In the genomic region with DNA sequence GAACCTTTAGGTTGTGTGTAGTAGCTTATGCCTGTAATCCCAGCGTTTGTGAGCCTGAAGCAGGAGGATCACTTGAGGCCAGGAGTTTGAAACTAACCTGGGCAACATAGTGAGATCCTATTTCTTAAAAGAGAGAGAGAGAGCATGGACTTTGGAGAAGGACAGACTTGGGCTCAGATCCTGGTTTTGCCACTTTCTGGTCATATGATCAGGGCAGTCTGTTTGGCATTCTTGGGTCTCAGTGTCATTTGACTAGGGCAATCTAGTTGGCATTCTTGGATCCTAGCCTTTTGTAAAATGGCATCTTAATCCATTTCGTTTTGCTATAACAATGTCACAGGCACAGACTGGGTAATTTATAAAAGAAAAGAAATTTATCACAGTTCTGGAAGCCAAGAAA, we compare ENCODE assay signal across 17 cellular contexts. TPM values are rescaled to one million over a fixed set of nuclear protein-coding genes. Genes with fewer than 3 reads are reported as not detected.
DNase-seq lines count a peak whose midpoint lies in the region; ATAC-seq, FAIRE-seq and TF ChIP-seq lines count a peak whose summit lies in the region.
"Had no signal": no experiment of that assay in that cellular context is flagged by ENCODE, and none has a peak within 500 bp of the region (broad histone marks: within the 10 kb centered on the region; RNA-seq: fewer than 3 reads in every experiment).

No MANE protein-coding gene starts in this region.

- peaks cover 0 to 3% of the 10 kb centered on the region in 2 experiments; a peak in 1 of 5 replicates for H3K36me3 ChIP-seq in HepG2 (replicated peaks in 1 of 2; ENCODE audit: control insufficient read depth in 1 of 2, insufficient read depth in 2 of 2, low read length in 2 of 2)
- no peaks in the 10 kb centered on the region for H3K36me3 ChIP-seq in gastrocnemius medialis
- H3K36me3 ChIP-seq in subcutaneous abdominal adipose tissue (ENCODE audit: control insufficient read depth in 5 of 5, insufficient read depth in 5 of 5, low read length in 5 of 5), result no peaks in the 10 kb centered on the region
- no peaks in the 10 kb centered on the region for H3K36me3 ChIP-seq in SK-N-SH (replicated peaks in 1 of 2; ENCODE audit: control insufficient read depth in 1 of 2, insufficient read depth in 2 of 2, low read length in 1 of 2)

- peak; percentile 28 for FAIRE-seq in HepG2 (lab: Jason Lieb, UNC)
- FAIRE-seq: H1 had no signal

- no peak for TF ChIP-seq CTCF in HepG2 (CRISPR knock-in tag; IDR thresholded peaks at IDR 0.05)
- TF ChIP-seq CTCF in gastrocnemius medialis (IDR thresholded peaks at IDR 0.05 in 4 of 5, conservative IDR thresholded peaks at IDR 0.05 in 1 of 5), result no peak
- no peak for TF ChIP-seq CTCF in SK-N-SH (IDR thresholded peaks at IDR 0.05)

- POLR2A ChIA-PET in HepG2 (lab: Yijun Ruan, JAX) (interaction anchor here (1.7 kb wide), 1 partner anchor 17 kb away, joined by 5 read pairs; no protein-coding TSS in a partner anchor), SK-N-SH (lab: Yijun Ruan, JAX) (no interaction called here)
- POLR2A ChIA-PET in naive thymus-derived CD8-positive, alpha-beta T cell (lab: Charles Lee), result no interaction called here

- H3K9me2 ChIP-seq in SK-N-SH, result no peaks in the 10 kb centered on the region

- no peaks in the 10 kb centered on the region for H3K9me3 ChIP-seq in HepG2 (ENCODE audit: low read length)
- no peaks in the 10 kb centered on the region for H3K9me3 ChIP-seq in gastrocnemius medialis
- H3K9me3 ChIP-seq in subcutaneous abdominal adipose tissue (ENCODE audit: control insufficient read depth in 5 of 5, low read length in 5 of 5), result no peaks in the 10 kb centered on the region
- no peaks in the 10 kb centered on the region for H3K9me3 ChIP-seq in SK-N-SH

- H3K36me3 Mint-ChIP-seq in activated naive CD4-positive, alpha-beta T cell treated with anti-CD3 and anti-CD28 coated beads, Interleukin-2, amount 50 U/mL, for 24 hours, result peaks cover 9% of the 10 kb centered on the region
- peaks cover under 1 to 19% (median 11%) of the 10 kb centered on the region in 3 donors for H3K36me3 Mint-ChIP-seq in naive thymus-derived CD8-positive, alpha-beta T cell

- BruUV-seq in HepG2 (replicated peaks; lab: Mats Ljungman, UMichigan), result no TSS peak

- no peak for DNase-seq in activated naive CD4-positive, alpha-beta T cell (lab: John Stamatoyannopoulos, UW)
- DNase-seq in HepG2 (ENCODE audit: low spot score), result no peak
- no peak for DNase-seq in gastrocnemius medialis
- DNase-seq in SK-N-SH, result no peak
- no peak for DNase-seq in NCI-H524 (lab: John Stamatoyannopoulos, UW)
- DNase-seq in naive thymus-derived CD8-positive, alpha-beta T cell, result no peak
- DNase-seq: 8988T; CD4-positive, alpha-beta memory T cell; DMS153; DMS79; GDM1; H9 had no signal

- H3K79me2 ChIP-seq in HepG2 (ENCODE audit: insufficient read depth, low read length) (peaks cover 47% of the 10 kb centered on the region), SK-N-SH (ENCODE audit: insufficient read depth) (peaks cover 36% of the 10 kb centered on the region)

- H3K4me2 ChIP-seq in HepG2 (ENCODE audit: low read depth, low read length), result no peak overlapping the region
- no peak overlapping the region for H3K4me2 ChIP-seq in SK-N-SH
- H3K4me2 ChIP-seq: BLaER1 had no signal

- CTCF ChIA-PET in HepG2 (lab: Yijun Ruan, JAX; ENCODE audit: low intra/inter-chr PET ratio, low total read pairs) (no interaction called here), SK-N-SH (lab: Yijun Ruan, JAX) (interaction anchor here (1.7 kb wide), 1 partner anchor 10 kb away, joined by 7 read pairs; no protein-coding TSS in a partner anchor)

- H3K4me3 ChIP-seq in HepG2 (replicated peaks in 1 of 3; ENCODE audit: insufficient read depth in 1 of 3, low read depth in 2 of 3, low read length in 3 of 3) (no peak overlapping the region), gastrocnemius medialis (no peak overlapping the region), subcutaneous abdominal adipose tissue (ENCODE audit: low read depth in 1 of 5, low read length in 5 of 5) (no peak overlapping the region), SK-N-SH (ENCODE audit: low read depth in 2 of 2, low read length in 1 of 2) (no peak overlapping the region)
- H3K4me3 ChIP-seq: BLaER1 had no signal

- TF ChIP-seq EP300 in HepG2 (IDR thresholded peaks at IDR 0.05; ENCODE audit: low read depth in 2 of 2, low read length in 2 of 2), result no peak
- no peak for TF ChIP-seq EP300 in HepG2 (CRISPR knock-in tag; IDR thresholded peaks at IDR 0.05; ENCODE audit: borderline replicate concordance)
- no peak for TF ChIP-seq EP300 in SK-N-SH (IDR thresholded peaks at IDR 0.05; ENCODE audit: borderline replicate concordance in 1 of 2, low read depth in 1 of 2, low read length in 1 of 2)

- no peak for ATAC-seq in HepG2
- ATAC-seq in gastrocnemius medialis, result peak; percentile 23 to 63
- no peak for ATAC-seq in naive thymus-derived CD8-positive, alpha-beta T cell

- peaks cover 48% of the 10 kb centered on the region for H3K4me1 Mint-ChIP-seq in activated naive CD4-positive, alpha-beta T cell treated with anti-CD3 and anti-CD28 coated beads, Interleukin-2, amount 50 U/mL, for 24 hours
- peaks cover 17 to 37% (median 32%) of the 10 kb centered on the region in 4 donors for H3K4me1 Mint-ChIP-seq in naive thymus-derived CD8-positive, alpha-beta T cell

- no peaks in the 10 kb centered on the region for H3F3A ChIP-seq in SK-N-SH (replicated peaks; ENCODE audit: insufficient read depth)

- TF ChIP-seq RAD21 in HepG2 (CRISPR knock-in tag; IDR thresholded peaks at IDR 0.05) (no peak), SK-N-SH (IDR thresholded peaks at IDR 0.05; ENCODE audit: low read length) (no peak)

- no peak for TF ChIP-seq POLR2A in HepG2 (IDR thresholded peaks at IDR 0.05; ENCODE audit: insufficient read depth in 1 of 2, low read depth in 2 of 2, low read length in 2 of 2)
- no peak for TF ChIP-seq POLR2A in gastrocnemius medialis (IDR thresholded peaks at IDR 0.05)

- no peaks in the 10 kb centered on the region for H4K20me1 ChIP-seq in HepG2 (ENCODE audit: insufficient read depth, low read length)
- 0 out of 2 replicates have a peak, but pooled peaks cover 3% of the 10 kb centered on the region for H4K20me1 ChIP-seq in SK-N-SH (ENCODE audit: insufficient read depth)

- peak overlapping the region; percentile 13 for H3K27ac Mint-ChIP-seq in activated naive CD4-positive, alpha-beta T cell treated with anti-CD3 and anti-CD28 coated beads, Interleukin-2, amount 50 U/mL, for 24 hours
- H3K27ac Mint-ChIP-seq in naive thymus-derived CD8-positive, alpha-beta T cell, result peak overlapping the region in 2 of 10 donors; percentile 34 to 68

- WGBS in HepG2 (ENCODE audit: low lambda C conversion rate), result 93% methylated on average over 2 of the region's 2 CpGs
- 84% methylated on average over 2 of the region's 2 CpGs for WGBS in SK-N-SH (ENCODE audit: low lambda C conversion rate)

- H3K4me1 ChIP-seq in HepG2 (ENCODE audit: insufficient read depth, low read length), result peaks cover 36% of the 10 kb centered on the region
- peaks cover 47 to 58% of the 10 kb centered on the region in 2 donors for H3K4me1 ChIP-seq in gastrocnemius medialis
- H3K4me1 ChIP-seq in subcutaneous abdominal adipose tissue (ENCODE audit: control insufficient read depth in 5 of 5, insufficient read depth in 5 of 5, low read length in 5 of 5), result peaks cover 0 to 26% (median 11%) of the 10 kb centered on the region in 5 donors
- no peaks in the 10 kb centered on the region for H3K4me1 ChIP-seq in SK-N-SH (ENCODE audit: control insufficient read depth in 1 of 2, insufficient read depth in 2 of 2, low read depth in 1 of 2, low read length in 1 of 2)

- H3K27me3 ChIP-seq in HepG2 (ENCODE audit: control insufficient read depth in 1 of 2, insufficient read depth in 2 of 2, low read length in 2 of 2), result no peaks in the 10 kb centered on the region
- H3K27me3 ChIP-seq in gastrocnemius medialis, result no peaks in the 10 kb centered on the region
- H3K27me3 ChIP-seq in subcutaneous abdominal adipose tissue (ENCODE audit: control insufficient read depth in 5 of 5, insufficient read depth in 4 of 5, low read length in 5 of 5), result no peaks in the 10 kb centered on the region
- H3K27me3 ChIP-seq in SK-N-SH (ENCODE audit: insufficient read depth), result no peaks in the 10 kb centered on the region
- H3K27me3 ChIP-seq: BLaER1 had no signal

- H3K9ac ChIP-seq in HepG2 (ENCODE audit: insufficient read depth, low read depth, low read length) (no peak overlapping the region), subcutaneous abdominal adipose tissue (ENCODE audit: low read length in 5 of 5) (peak overlapping the region in 1 of 5 donors; percentile 20), SK-N-SH (no peak overlapping the region)
- H3K9ac ChIP-seq: BLaER1 had no signal

- in situ Hi-C loops in HepG2 (cut with HindIII; ENCODE audit: extremely low pct_ligation_motif_present, low pct_unique_long_range_greater_than_20kb), result no loop called here
- in situ Hi-C loops in gastrocnemius medialis (cut with MboI; ENCODE audit: low sequenced_read_pairs in 4 of 4), result loop anchor here in 1 of 4 donors (25.0 kb wide), 1 partner anchor 109 kb away; no protein-coding TSS in a partner anchor

- H2AFZ ChIP-seq in HepG2 (ENCODE audit: low read length), result no peak overlapping the region
- no peak overlapping the region for H2AFZ ChIP-seq in SK-N-SH (ENCODE audit: low read depth)

- H3K27me3 Mint-ChIP-seq in activated naive CD4-positive, alpha-beta T cell treated with anti-CD3 and anti-CD28 coated beads, Interleukin-2, amount 50 U/mL, for 24 hours, result no peaks in the 10 kb centered on the region
- H3K27me3 Mint-ChIP-seq in naive thymus-derived CD8-positive, alpha-beta T cell, result no peaks in the 10 kb centered on the region
- H3K27me3 Mint-ChIP-seq: CD4-positive, alpha-beta memory T cell had no signal

- intact Hi-C loops in HepG2 (cut with micrococcal nuclease; ENCODE audit: unreplicated experiment), result no loop called here
- intact Hi-C loops in gastrocnemius medialis (cut with DNase I; ENCODE audit: low total_unique reads), result no loop called here

- no peak overlapping the region for H3K27ac ChIP-seq in HepG2 (ENCODE audit: extremely low read length, insufficient read depth, low read length)
- H3K27ac ChIP-seq in gastrocnemius medialis, result peak overlapping the region; percentile 51 to 96 (median 66)
- peak overlapping the region; percentile 31 for H3K27ac ChIP-seq in subcutaneous abdominal adipose tissue (ENCODE audit: low read depth, low read length)
- H3K27ac ChIP-seq in SK-N-SH (ENCODE audit: low read depth in 2 of 2, low read length in 1 of 2), result no peak overlapping the region
- H3K27ac ChIP-seq: BLaER1 had no signal

- H3K9me3 Mint-ChIP-seq in activated naive CD4-positive, alpha-beta T cell treated with anti-CD3 and anti-CD28 coated beads, Interleukin-2, amount 50 U/mL, for 24 hours, result no peaks in the 10 kb centered on the region
- peaks cover 0 to under 1% (median 0%) of the 10 kb centered on the region in 9 donors for H3K9me3 Mint-ChIP-seq in naive thymus-derived CD8-positive, alpha-beta T cell
- H3K9me3 Mint-ChIP-seq: CD14-positive monocyte, H9 had no signal

- H3K4me3 Mint-ChIP-seq in activated naive CD4-positive, alpha-beta T cell treated with anti-CD3 and anti-CD28 coated beads, Interleukin-2, amount 50 U/mL, for 24 hours, result no peak overlapping the region
- peak overlapping the region in 1 of 10 donors; percentile 27 for H3K4me3 Mint-ChIP-seq in naive thymus-derived CD8-positive, alpha-beta T cell
- H3K4me3 Mint-ChIP-seq: CD14-positive monocyte; CD4-positive, alpha-beta memory T cell; H9 had no signal

RNA-seq across cellular contexts. Expression of gene RCL1, which starts 28.4 kb away (rescaled TPM):
- total RNA-seq in HepG2 (2016; rRNA removed; fragmentation: Illumina TruSeq; extraction: Trizol), result 31.6 and 33.9 TPM in 2 replicates
- total RNA-seq in HepG2 (2016; cell fraction: cytosol; rRNA removed; fragmentation: Illumina TruSeq; extraction: Trizol; ENCODE audit: low read depth), result 47.2 and 49.8 TPM in 2 replicates
- total RNA-seq in HepG2 (2016; cell fraction: insoluble cytoplasmic fraction; rRNA removed; fragmentation: Illumina TruSeq; extraction: Trizol), result 32.4 and 35.1 TPM in 2 replicates
- total RNA-seq in HepG2 (2016; cell fraction: membrane; rRNA removed; fragmentation: Illumina TruSeq; extraction: Trizol), result 31.7 and 32.8 TPM in 2 replicates
- total RNA-seq in HepG2 (2016; cell fraction: nucleus; rRNA removed; fragmentation: Illumina TruSeq; extraction: Trizol), result 28.3 and 32.7 TPM in 2 replicates
- 22.3 and 25.9 TPM in 2 replicates for polyA plus RNA-seq in HepG2 (2011; rRNA removed)
- polyA plus RNA-seq in HepG2 (2011; cell fraction: cytosol; rRNA removed), result 16.4 and 27.5 TPM in 2 replicates
- polyA plus RNA-seq in HepG2 (2011; cell fraction: nucleus; rRNA removed), result 21.0 and 22.1 TPM in 2 replicates
- polyA plus RNA-seq in HepG2 (2012), result 18.3 and 18.7 TPM in 2 replicates
- polyA plus RNA-seq in HepG2 (2016; cell fraction: cytosol; fragmentation: Illumina TruSeq; extraction: Trizol; ENCODE audit: low read depth), result 3.6 and 6.7 TPM in 2 replicates
- polyA plus RNA-seq in HepG2 (2016; cell fraction: insoluble cytoplasmic fraction; fragmentation: Illumina TruSeq; extraction: Trizol; ENCODE audit: low read depth), result 32.9 and 39.4 TPM in 2 replicates
- 8.3 and 8.4 TPM in 2 replicates for polyA plus RNA-seq in HepG2 (2016; cell fraction: membrane; fragmentation: Illumina TruSeq; extraction: Trizol; ENCODE audit: low read depth)
- 33.7 and 36.4 TPM in 2 replicates for polyA plus RNA-seq in HepG2 (2016; cell fraction: nucleus; fragmentation: Illumina TruSeq; extraction: Trizol; ENCODE audit: insufficient read depth, low read depth)
- 32.3 and 35.4 TPM in 2 replicates for polyA minus RNA-seq in HepG2 (2011; rRNA and poly(A)+ RNA removed; ENCODE audit: low replicate concordance)
- polyA minus RNA-seq in HepG2 (2011; cell fraction: cytosol; rRNA and poly(A)+ RNA removed), result 11.1 and 16.9 TPM in 2 replicates
- 66.7 and 69.2 TPM in 2 replicates for polyA minus RNA-seq in HepG2 (2011; cell fraction: nucleus; rRNA and poly(A)+ RNA removed)
- total RNA-seq in gastrocnemius medialis, result 10 to 100 TPM; 18.8 to 62.4 (median 26.2) TPM
- 18.4 and 18.6 TPM in 2 replicates for polyA plus RNA-seq in SK-N-SH (2012; rRNA removed)
- polyA plus RNA-seq in SK-N-SH (2012; cell fraction: cytosol; rRNA removed), result 16.3 and 17.0 TPM in 2 replicates
- 18.0 and 22.4 TPM in 2 replicates for polyA plus RNA-seq in SK-N-SH (2012; cell fraction: nucleus; rRNA removed)
- 10 to 100 TPM; 26.1 to 28.3 TPM for total RNA-seq in naive thymus-derived CD8-positive, alpha-beta T cell
- polyA plus RNA-seq in naive thymus-derived CD8-positive, alpha-beta T cell, result 10 to 100 TPM; 18.7 to 22.2 (median 20.2) TPM

Comparison
In these comparisons a context has a peak if more than half of its experiments do, and no peak if none do; other contexts are left out.
1. ATAC-seq: peak in gastrocnemius medialis (2 of 2); none in HepG2 (single experiment) and naive thymus-derived CD8-positive, alpha-beta T cell (0 of 2).
2. H3K27ac ChIP-seq: peak in gastrocnemius medialis (4 of 4) and subcutaneous abdominal adipose tissue (single experiment); none in HepG2 (single experiment) and SK-N-SH (0 of 2).